Comparison of ENCODE assay signal across 24 cellular contexts in genomic region chr16:1789643-1790045, GRCh38. TPM values are rescaled to one million over a fixed set of nuclear protein-coding genes. Genes with fewer than 3 reads are reported as not detected.
DNase-seq lines count a peak whose midpoint lies in the region; ATAC-seq and TF ChIP-seq lines count a peak whose summit lies in the region.
"Had no signal": no experiment of that assay in that cellular context is flagged by ENCODE, and none has a peak within 500 bp of the region (broad histone marks: within the 10 kb centered on the region; RNA-seq: fewer than 3 reads in every experiment).

No MANE protein-coding gene starts in this region.

- no peaks in the 10 kb centered on the region for H3K36me3 Mint-ChIP-seq in glutamatergic neuron (ENCODE audit: unreplicated experiment)

- H3K27ac ChIP-seq in right atrium auricular region (no peak overlapping the region), sigmoid colon (no peak overlapping the region)
- H3K27ac ChIP-seq: foreskin keratinocyte, VCaP had no signal

- H3K27ac Mint-ChIP-seq in glutamatergic neuron (ENCODE audit: unreplicated experiment): no peak overlapping the region
- H3K27ac Mint-ChIP-seq: memory B cell had no signal

- no peaks in the 10 kb centered on the region for H3K27me3 ChIP-seq in right atrium auricular region
- no peaks in the 10 kb centered on the region for H3K27me3 ChIP-seq in sigmoid colon
- H3K27me3 ChIP-seq: foreskin keratinocyte had no signal

- no peak overlapping the region for H3K4me3 ChIP-seq in right atrium auricular region
- no peak overlapping the region for H3K4me3 ChIP-seq in sigmoid colon

- TF ChIP-seq CTCF in right atrium auricular region (IDR thresholded peaks at IDR 0.05) (no peak), glutamatergic neuron (IDR thresholded peaks at IDR 0.05; ENCODE audit: partially characterized antibody, unreplicated experiment) (no peak), sigmoid colon (IDR thresholded peaks at IDR 0.05) (no peak)

- H3K36me3 ChIP-seq in right atrium auricular region (peaks cover 23% of the 10 kb centered on the region), sigmoid colon (peaks cover 0 to 61% (median 32%) of the 10 kb centered on the region in 4 donors)

- H3K9me3 ChIP-seq in right atrium auricular region: no peaks in the 10 kb centered on the region
- H3K9me3 ChIP-seq in sigmoid colon: no peaks in the 10 kb centered on the region

- H3K4me1 ChIP-seq in right atrium auricular region: peaks cover 0 to 10% of the 10 kb centered on the region in 2 donors
- peaks cover 0 to 14% (median 7%) of the 10 kb centered on the region in 4 donors for H3K4me1 ChIP-seq in sigmoid colon
- H3K4me1 ChIP-seq: foreskin keratinocyte had no signal

- ATAC-seq in left cardiac atrium (no peak), HG02798 (IDR thresholded peaks at IDR 0.05; ENCODE audit: poor library complexity, unreplicated experiment) (no peak)
- ATAC-seq: foreskin keratinocyte, SK-N-SH treated with all-trans-retinoic acid at 6 μM for 48 hours had no signal

- intact Hi-C loops in left cardiac atrium (cut with DNase I): no loop called here
- intact Hi-C loops in sigmoid colon (cut with DNase I): no loop called here

- no peak overlapping the region for H3K4me3 Mint-ChIP-seq in glutamatergic neuron (ENCODE audit: unreplicated experiment)
- H3K4me3 Mint-ChIP-seq: memory B cell had no signal

- H3K9me3 Mint-ChIP-seq in glutamatergic neuron (ENCODE audit: unreplicated experiment): peaks cover 2% of the 10 kb centered on the region
- H3K9me3 Mint-ChIP-seq: memory B cell had no signal

- DNase-seq in left cardiac atrium (peak; percentile 22), right atrium auricular region (ENCODE audit: low spot score) (no peak), glutamatergic neuron (peak; percentile 17), sigmoid colon (peak; percentile 58), superior temporal gyrus (ENCODE audit: extremely low spot score) (no peak)
- DNase-seq: activated CD8-positive, alpha-beta memory T cell treated with anti-CD3 and anti-CD28 coated beads, Interleukin-2, amount 50 U/mL, for 4 hours; activated effector memory CD4-positive, alpha-beta T cell treated with Interleukin-2 at 50 U/mL for 16 hours; COR-L47; effector CD8-positive, alpha-beta T cell; foreskin keratinocyte; NCI-H1694 treated with DMSO at 0.1 percent for 48 hours; NCI-H526 treated with DMSO at 0.1 percent for 48 hours; nucleus accumbens; stimulated activated CD4-positive, alpha-beta T cell treated with anti-CD3 and anti-CD28 coated beads, Interleukin-12 subunit alpha, Interleukin-12 subunit beta, amount 100 ng/mL, for 4 hours had no signal

- H3K4me1 Mint-ChIP-seq in glutamatergic neuron (ENCODE audit: low read depth, unreplicated experiment): no peaks in the 10 kb centered on the region

- no peaks in the 10 kb centered on the region for H3K27me3 Mint-ChIP-seq in glutamatergic neuron (ENCODE audit: unreplicated experiment)
- H3K27me3 Mint-ChIP-seq: memory B cell had no signal

- no peak for TF ChIP-seq POLR2A in sigmoid colon (IDR thresholded peaks at IDR 0.05)

- WGBS in sigmoid colon, 2 donors: 51 to 85% methylated on average over 25 of the region's 25 CpGs

- no peak for TF ChIP-seq EP300 in sigmoid colon (IDR thresholded peaks at IDR 0.05)

RNA-seq across cellular contexts. Expression of gene IGFALS, which starts 3.9 kb away (rescaled TPM):
- not detected for total RNA-seq in left cardiac atrium
- total RNA-seq in right atrium auricular region: not detected
- total RNA-seq in glutamatergic neuron (ENCODE audit: unreplicated experiment): 0.39 TPM
- total RNA-seq in sigmoid colon: 1 to 10 TPM; 1.1 to 2.2 (median 1.5) TPM
- polyA plus RNA-seq in sigmoid colon: 1 to 10 TPM in 2 of 3 donors, under 1 TPM in 1; 0.46 to 2.0 (median 1.2) TPM
- total RNA-seq: A673, foreskin keratinocyte, LHCN-M2, RPMI7951, ureter had no signal
- polyA plus RNA-seq: BJ, foreskin keratinocyte, keratinocyte had no signal

RNA-seq across cellular contexts. Expression of gene NUBP2, which starts 6.9 kb away (rescaled TPM):
- total RNA-seq in left cardiac atrium (10 to 100 TPM; 32.5 to 33.6 TPM), right atrium auricular region (10 to 100 TPM; 70.3 to 77.9 TPM), glutamatergic neuron (ENCODE audit: unreplicated experiment) (66.1 TPM), sigmoid colon (100 to 1,000 TPM in 2 of 4 donors, 10 to 100 TPM in 2; 77.8 to 170 (median 98.1) TPM)
- polyA plus RNA-seq in sigmoid colon: 10 to 100 TPM; 53.5 to 69.1 (median 56.6) TPM

RNA-seq across cellular contexts. Expression of gene SPSB3, which starts 7.3 kb away (rescaled TPM):
- total RNA-seq in left cardiac atrium (10 to 100 TPM; 25.9 to 27.7 TPM), right atrium auricular region (10 to 100 TPM; 41.9 to 49.0 TPM), glutamatergic neuron (ENCODE audit: unreplicated experiment) (80.4 TPM), sigmoid colon (10 to 100 TPM; 61.4 to 98.4 (median 78.9) TPM)
- polyA plus RNA-seq in sigmoid colon: 10 to 100 TPM; 34.4 to 59.5 (median 40.2) TPM

RNA-seq across cellular contexts. Expression of gene MRPS34, which starts 16.7 kb away (rescaled TPM):
- total RNA-seq in left cardiac atrium (10 to 100 TPM; 57.0 to 69.2 TPM), right atrium auricular region (10 to 100 TPM; 58.8 to 77.9 TPM), glutamatergic neuron (ENCODE audit: unreplicated experiment) (75.1 TPM), sigmoid colon (100 to 1,000 TPM in 1 of 4 donors, 10 to 100 TPM in 3; 61.5 to 104 (median 71.1) TPM)
- 100 to 1,000 TPM; 114 to 198 (median 129) TPM for polyA plus RNA-seq in sigmoid colon

RNA-seq across cellular contexts. Expression of gene EME2, which starts 17.0 kb away (rescaled TPM):
- total RNA-seq in left cardiac atrium (10 to 100 TPM in 1 of 2 donors, 1 to 10 TPM in 1; 6.9 to 11.9 TPM), right atrium auricular region (1 to 10 TPM; 3.5 to 5.0 TPM), glutamatergic neuron (ENCODE audit: unreplicated experiment) (68.7 TPM), sigmoid colon (10 to 100 TPM in 1 of 4 donors, 1 to 10 TPM in 3; 4.3 to 10.5 (median 7.2) TPM)
- 10 to 100 TPM in 1 of 3 donors, 1 to 10 TPM in 2; 1.8 to 17.1 (median 2.5) TPM for polyA plus RNA-seq in sigmoid colon

Comparison
In these comparisons a context has a peak if more than half of its experiments do, and no peak if none do; other contexts are left out.
1. DNase-seq: peak in left cardiac atrium (single experiment), glutamatergic neuron (single experiment) and sigmoid colon (single experiment); none in right atrium auricular region (single experiment) and superior temporal gyrus (single experiment).